ENCODE assay signal across 31 cellular contexts in genomic region chr13:79791471-79792042, GRCh38.
"Had no signal": no experiment of that assay in that cellular context is flagged by ENCODE, and none has a peak within 500 bp of the region (broad histone marks: within the 10 kb centered on the region; RNA-seq: fewer than 3 reads in every experiment).

No MANE protein-coding gene starts in this region.

- H3K4me1 Mint-ChIP-seq: immature natural killer cell, memory B cell, naive B cell had no signal

- H3K9ac ChIP-seq: parathyroid adenoma had no signal

- H3K27me3 Mint-ChIP-seq: effector memory CD8-positive, alpha-beta T cell; memory B cell; stimulated activated naive CD8-positive, alpha-beta T cell treated with anti-CD3 and anti-CD28 coated beads, Interleukin-15, Interleukin-2, amounts not matched to agents 100 ng/mL and 50 ng/mL, for 24 hours had no signal

- H2AFZ ChIP-seq: parathyroid adenoma had no signal

- H3K27ac ChIP-seq: esophagus squamous epithelium, heart right ventricle, parathyroid adenoma, prostate gland, right atrium auricular region, suprapubic skin, transverse colon, vagina had no signal

- H3K27ac Mint-ChIP-seq: effector memory CD8-positive, alpha-beta T cell; immature natural killer cell; memory B cell; mesothelial cell of epicardium; naive B cell; stimulated activated naive CD8-positive, alpha-beta T cell treated with anti-CD3 and anti-CD28 coated beads, Interleukin-15, Interleukin-2, amounts not matched to agents 100 ng/mL and 50 ng/mL, for 24 hours had no signal

- H3K36me3 ChIP-seq: esophagus squamous epithelium, heart right ventricle, prostate gland, right atrium auricular region, suprapubic skin, transverse colon, vagina had no signal

- H3K4me2 ChIP-seq: smooth muscle cell had no signal

- H3K4me3 ChIP-seq: esophagus squamous epithelium, heart right ventricle, lung, mucosa of descending colon, prostate gland, right atrium auricular region, smooth muscle cell, suprapubic skin, transverse colon, vagina had no signal

- H3K4me1 ChIP-seq: esophagus squamous epithelium, heart right ventricle, parathyroid adenoma, prostate gland, right atrium auricular region, suprapubic skin, transverse colon, vagina had no signal

- ATAC-seq: effector memory CD8-positive, alpha-beta T cell; left ventricle myocardium superior; mucosa of descending colon had no signal

- H3K27me3 ChIP-seq: esophagus squamous epithelium, heart right ventricle, right atrium auricular region, suprapubic skin, transverse colon, vagina had no signal

- H3K9me3 Mint-ChIP-seq: stimulated activated naive CD8-positive, alpha-beta T cell treated with anti-CD3 and anti-CD28 coated beads, Interleukin-15, Interleukin-2, amounts not matched to agents 100 ng/mL and 50 ng/mL, for 24 hours had no signal

- H3K4me3 Mint-ChIP-seq: effector memory CD8-positive, alpha-beta T cell; immature natural killer cell; memory B cell; mesothelial cell of epicardium; naive B cell; neural crest cell; stimulated activated naive CD8-positive, alpha-beta T cell treated with anti-CD3 and anti-CD28 coated beads, Interleukin-15, Interleukin-2, amounts not matched to agents 100 ng/mL and 50 ng/mL, for 24 hours had no signal

- H3K36me3 Mint-ChIP-seq: immature natural killer cell, memory B cell, naive B cell had no signal

- H3K9me3 ChIP-seq: mucosa of descending colon, prostate gland, suprapubic skin, transverse colon had no signal

- DNase-seq: cerebellar nuclear complex; cortex of kidney; effector memory CD8-positive, alpha-beta T cell; erythroblast; esophagus squamous epithelium; foreskin melanocyte; glutamatergic neuron; heart right ventricle; hypothalamus; immature natural killer cell; islet precursor cell; kidney glomerular epithelial cell; left ventricle myocardium superior; mucosa of descending colon; naive B cell; stimulated activated CD4-positive, alpha-beta T cell treated with anti-CD3 and anti-CD28 coated beads, Interleukin-12 subunit alpha, Interleukin-12 subunit beta, amount 100 ng/mL, for 4 hours; stimulated activated CD4-positive, alpha-beta T cell treated with anti-CD3 and anti-CD28 coated beads, Interleukin-1b, Interleukin-23, amount 100 ng/mL, for 48 hours; stimulated activated CD4-positive, alpha-beta T cell treated with anti-CD3 and anti-CD28 coated beads, Interleukin-4, amount 100 ng/mL, for 1 hour; stimulated activated CD8-positive, alpha-beta memory T cell treated with anti-CD3 and anti-CD28 coated beads, Interleukin-4, amount 100 ng/mL, for 48 hours; transverse colon had no signal
